ENCODE assay signal across 12 cellular contexts in genomic region chr22:29043906-29044575, GRCh38. TPM values are rescaled to one million over a fixed set of nuclear protein-coding genes. Genes with fewer than 3 reads are reported as not detected.
DNase-seq lines count a peak whose midpoint lies in the region; ATAC-seq and TF ChIP-seq lines count a peak whose summit lies in the region.
"Had no signal": no experiment of that assay in that cellular context is flagged by ENCODE, and none has a peak within 500 bp of the region (broad histone marks: within the 10 kb centered on the region; RNA-seq: fewer than 3 reads in every experiment).

No MANE protein-coding gene starts in this region.

- no peak overlapping the region for H3K4me3 Mint-ChIP-seq in neural progenitor cell
- no peak overlapping the region for H3K4me3 Mint-ChIP-seq in stimulated activated naive B cell treated with anti-CD40 and anti-IgM and Interleukin-4, amounts not matched to agents 10 μg/mL and 1 μg/mL and 100 μg/mL, for 72 hours
- no peak overlapping the region for H3K4me3 Mint-ChIP-seq in activated CD4-positive, alpha-beta memory T cell treated with anti-CD3 and anti-CD28 coated beads for 36 hours
- H3K4me3 Mint-ChIP-seq in stimulated activated effector memory CD8-positive, alpha-beta T cell treated with anti-CD3 and anti-CD28 coated beads, Interleukin-12 subunit alpha, Interleukin-12 subunit beta, amount 100 ng/mL, for 72 hours, result no peak overlapping the region
- H3K4me3 Mint-ChIP-seq: activated T-helper 1 cell treated with anti-CD3 and anti-CD28 coated beads, Interleukin-12 subunit alpha, Interleukin-12 subunit beta, Interleukin-2, Interleukin-4 antibody, amounts not matched to agents 30 ng/mL and 10 ng/mL and 1 ng/mL, durations not matched to agents 14 hours and 24 hours and 36 hours had no signal

- intact Hi-C loops in activated CD4-positive, alpha-beta memory T cell treated with anti-CD3 and anti-CD28 coated beads for 36 hours (cut with micrococcal nuclease), result no loop called here

- peak overlapping the region; percentile 57 for H3K27ac Mint-ChIP-seq in neural progenitor cell
- H3K27ac Mint-ChIP-seq in stimulated activated naive B cell treated with anti-CD40 and anti-IgM and Interleukin-4, amounts not matched to agents 10 μg/mL and 1 μg/mL and 100 μg/mL, for 72 hours, result no peak overlapping the region
- H3K27ac Mint-ChIP-seq in activated CD4-positive, alpha-beta memory T cell treated with anti-CD3 and anti-CD28 coated beads for 36 hours, result no peak overlapping the region
- no peak overlapping the region for H3K27ac Mint-ChIP-seq in stimulated activated effector memory CD8-positive, alpha-beta T cell treated with anti-CD3 and anti-CD28 coated beads, Interleukin-12 subunit alpha, Interleukin-12 subunit beta, amount 100 ng/mL, for 72 hours
- H3K27ac Mint-ChIP-seq: activated T-helper 1 cell treated with anti-CD3 and anti-CD28 coated beads, Interleukin-12 subunit alpha, Interleukin-12 subunit beta, Interleukin-2, Interleukin-4 antibody, amounts not matched to agents 30 ng/mL and 10 ng/mL and 1 ng/mL, durations not matched to agents 14 hours and 24 hours and 36 hours had no signal

- H3K4me1 ChIP-seq in SJSA1 (replicated peaks) (peaks cover 41% of the 10 kb centered on the region), esophagus (ENCODE audit: control insufficient read depth in 2 of 2, insufficient read depth in 2 of 2, low read length in 1 of 2) (peaks cover 0 to 3% of the 10 kb centered on the region in 2 donors), neural progenitor cell (no peaks in the 10 kb centered on the region)
- H3K4me1 ChIP-seq: BE2C had no signal

- peaks cover 7% of the 10 kb centered on the region for H3K79me2 ChIP-seq in neural progenitor cell (ENCODE audit: low read depth)

- peaks cover 37% of the 10 kb centered on the region for H3K36me3 Mint-ChIP-seq in neural progenitor cell
- peaks cover 3 to 5% of the 10 kb centered on the region in 2 donors for H3K36me3 Mint-ChIP-seq in stimulated activated naive B cell treated with anti-CD40 and anti-IgM and Interleukin-4, amounts not matched to agents 10 μg/mL and 1 μg/mL and 100 μg/mL, for 72 hours
- H3K36me3 Mint-ChIP-seq in activated CD4-positive, alpha-beta memory T cell treated with anti-CD3 and anti-CD28 coated beads for 36 hours, result no peaks in the 10 kb centered on the region
- no peaks in the 10 kb centered on the region for H3K36me3 Mint-ChIP-seq in stimulated activated effector memory CD8-positive, alpha-beta T cell treated with anti-CD3 and anti-CD28 coated beads, Interleukin-12 subunit alpha, Interleukin-12 subunit beta, amount 100 ng/mL, for 72 hours

- no peak for TF ChIP-seq CTCF in neural progenitor cell (IDR thresholded peaks at IDR 0.05)

- peaks cover 24% of the 10 kb centered on the region for H3K4me1 Mint-ChIP-seq in neural progenitor cell
- H3K4me1 Mint-ChIP-seq in stimulated activated naive B cell treated with anti-CD40 and anti-IgM and Interleukin-4, amounts not matched to agents 10 μg/mL and 1 μg/mL and 100 μg/mL, for 72 hours, result no peaks in the 10 kb centered on the region
- no peaks in the 10 kb centered on the region for H3K4me1 Mint-ChIP-seq in activated CD4-positive, alpha-beta memory T cell treated with anti-CD3 and anti-CD28 coated beads for 36 hours (ENCODE audit: low read depth)
- H3K4me1 Mint-ChIP-seq in stimulated activated effector memory CD8-positive, alpha-beta T cell treated with anti-CD3 and anti-CD28 coated beads, Interleukin-12 subunit alpha, Interleukin-12 subunit beta, amount 100 ng/mL, for 72 hours, result no peaks in the 10 kb centered on the region

- DNase-seq in AG08396 (ENCODE audit: low spot score) (peak; percentile 59), SJSA1 (ENCODE audit: low read depth in 1 of 2, low spot score in 2 of 2) (peak in 1 of 2 experiments; percentile 78), neural progenitor cell (ENCODE audit: low spot score) (no peak)
- DNase-seq in activated CD4-positive, alpha-beta T cell treated with anti-CD3 and anti-CD28 coated beads for 1 hour, result no peak
- no peak for DNase-seq in stimulated activated naive B cell treated with anti-CD40 and anti-IgM and Interleukin-4, amounts not matched to agents 10 μg/mL and 1 μg/mL and 100 μg/mL, for 72 hours
- no peak for DNase-seq in activated CD4-positive, alpha-beta memory T cell treated with anti-CD3 and anti-CD28 coated beads for 36 hours
- no peak for DNase-seq in stimulated activated effector memory CD8-positive, alpha-beta T cell treated with anti-CD3 and anti-CD28 coated beads, Interleukin-12 subunit alpha, Interleukin-12 subunit beta, amount 100 ng/mL, for 72 hours (ENCODE audit: low spot score in 2 of 2)
- DNase-seq: BE2C, NCI-H774 had no signal

- ATAC-seq in stimulated activated naive B cell treated with anti-CD40 and anti-IgM and Interleukin-4, amounts not matched to agents 10 μg/mL and 1 μg/mL and 100 μg/mL, for 72 hours (replicated peaks), result no peak
- no peak for ATAC-seq in stimulated activated effector memory CD8-positive, alpha-beta T cell treated with anti-CD3 and anti-CD28 coated beads, Interleukin-12 subunit alpha, Interleukin-12 subunit beta, amount 100 ng/mL, for 72 hours

- no peak overlapping the region for H3K9ac ChIP-seq in neural progenitor cell

- no peak overlapping the region for H2AFZ ChIP-seq in neural progenitor cell (replicated peaks)

- no peak overlapping the region for H3K4me2 ChIP-seq in neural progenitor cell

- H3K4me3 ChIP-seq in SJSA1 (no peak overlapping the region), esophagus (ENCODE audit: low read depth in 1 of 2, low read length in 2 of 2) (no peak overlapping the region), neural progenitor cell (no peak overlapping the region)

- H3K36me3 ChIP-seq in SJSA1 (peaks cover 33% of the 10 kb centered on the region), esophagus (ENCODE audit: control insufficient read depth in 2 of 2, insufficient read depth in 2 of 2, low read length in 1 of 2) (peaks cover 0 to 18% of the 10 kb centered on the region in 2 donors), neural progenitor cell (no peaks in the 10 kb centered on the region)

- WGBS in esophagus, 2 donors, result 57 to 65% methylated on average over 7 of the region's 7 CpGs

- POLR2A ChIA-PET in activated CD4-positive, alpha-beta memory T cell treated with anti-CD3 and anti-CD28 coated beads for 36 hours (lab: Charles Lee), result no interaction called here

- H3F3A ChIP-seq in neural progenitor cell (ENCODE audit: low read depth), result no peaks in the 10 kb centered on the region

- peaks cover 2% of the 10 kb centered on the region for H3K27me3 Mint-ChIP-seq in neural progenitor cell (ENCODE audit: insufficient read depth, low read depth)
- peaks cover 6 to 16% of the 10 kb centered on the region in 2 donors for H3K27me3 Mint-ChIP-seq in stimulated activated naive B cell treated with anti-CD40 and anti-IgM and Interleukin-4, amounts not matched to agents 10 μg/mL and 1 μg/mL and 100 μg/mL, for 72 hours
- H3K27me3 Mint-ChIP-seq in activated CD4-positive, alpha-beta memory T cell treated with anti-CD3 and anti-CD28 coated beads for 36 hours, result peaks cover 1% of the 10 kb centered on the region

- H3K9me3 ChIP-seq in SJSA1 (replicated peaks), result no peaks in the 10 kb centered on the region
- H3K9me3 ChIP-seq in esophagus (ENCODE audit: control insufficient read depth in 2 of 2, insufficient read depth in 1 of 2, low read depth in 1 of 2, low read length in 1 of 2), result no peaks in the 10 kb centered on the region
- H3K9me3 ChIP-seq in neural progenitor cell (ENCODE audit: low read depth), result no peaks in the 10 kb centered on the region
- H3K9me3 ChIP-seq: BE2C had no signal

- H3K9me3 Mint-ChIP-seq in neural progenitor cell, result no peaks in the 10 kb centered on the region
- no peaks in the 10 kb centered on the region for H3K9me3 Mint-ChIP-seq in stimulated activated naive B cell treated with anti-CD40 and anti-IgM and Interleukin-4, amounts not matched to agents 10 μg/mL and 1 μg/mL and 100 μg/mL, for 72 hours
- H3K9me3 Mint-ChIP-seq in activated CD4-positive, alpha-beta memory T cell treated with anti-CD3 and anti-CD28 coated beads for 36 hours, result no peaks in the 10 kb centered on the region
- no peaks in the 10 kb centered on the region for H3K9me3 Mint-ChIP-seq in stimulated activated effector memory CD8-positive, alpha-beta T cell treated with anti-CD3 and anti-CD28 coated beads, Interleukin-12 subunit alpha, Interleukin-12 subunit beta, amount 100 ng/mL, for 72 hours
- H3K9me3 Mint-ChIP-seq: activated T-helper 1 cell treated with anti-CD3 and anti-CD28 coated beads, Interleukin-12 subunit alpha, Interleukin-12 subunit beta, Interleukin-2, Interleukin-4 antibody, amounts not matched to agents 30 ng/mL and 10 ng/mL and 1 ng/mL, durations not matched to agents 14 hours and 24 hours and 36 hours had no signal

- H3K27me3 ChIP-seq in SJSA1 (replicated peaks) (no peaks in the 10 kb centered on the region), esophagus (ENCODE audit: control insufficient read depth in 1 of 2, insufficient read depth in 2 of 2, low read length in 2 of 2) (no peaks in the 10 kb centered on the region), neural progenitor cell (no peaks in the 10 kb centered on the region)
- H3K27me3 ChIP-seq: BE2C had no signal

- CTCF ChIA-PET in activated CD4-positive, alpha-beta memory T cell treated with anti-CD3 and anti-CD28 coated beads for 36 hours (lab: Charles Lee), result interaction anchor here (0.9 to 10.6 kb wide), 2 partner anchors 188 to 215 kb away, joined by 3 to 173 read pairs; no protein-coding TSS in a partner anchor

- peak overlapping the region; percentile 64 for H3K27ac ChIP-seq in SJSA1
- H3K27ac ChIP-seq in esophagus (ENCODE audit: low read depth in 2 of 2, low read length in 1 of 2), result peak overlapping the region; percentile 26 to 68
- H3K27ac ChIP-seq in neural progenitor cell, result no peak overlapping the region

- H4K20me1 ChIP-seq in neural progenitor cell (ENCODE audit: low read depth), result peaks cover 5% of the 10 kb centered on the region

RNA-seq across cellular contexts. Expression of gene C22orf31, which starts 17.6 kb away (rescaled TPM):
- not detected in 2 replicates for total RNA-seq in SJSA1 (2014; rRNA removed; shearing (Covaris generic))
- polyA plus RNA-seq in esophagus, result under 1 TPM; 0.13 to 0.26 TPM
- total RNA-seq in neural progenitor cell (ENCODE audit: low replicate concordance), result not detected in 2 replicates
- not detected for total RNA-seq in activated CD4-positive, alpha-beta memory T cell treated with anti-CD3 and anti-CD28 coated beads for 36 hours
- total RNA-seq: activated T-helper 1 cell treated with anti-CD3 and anti-CD28 coated beads, Interleukin-12 subunit alpha, Interleukin-12 subunit beta, Interleukin-2, Interleukin-4 antibody, amounts not matched to agents 30 ng/mL and 10 ng/mL and 1 ng/mL, durations not matched to agents 14 hours and 24 hours and 36 hours; sciatic nerve had no signal

RNA-seq across cellular contexts. Expression of gene KREMEN1, which starts 28.8 kb away (rescaled TPM):
- total RNA-seq in SJSA1 (2014; rRNA removed; shearing (Covaris generic)), result 5.9 and 10.1 TPM in 2 replicates
- polyA plus RNA-seq in esophagus, result 10 to 100 TPM; 29.1 to 31.4 TPM
- 1.4 and 1.9 TPM in 2 replicates for total RNA-seq in neural progenitor cell (ENCODE audit: low replicate concordance)
- total RNA-seq in activated CD4-positive, alpha-beta memory T cell treated with anti-CD3 and anti-CD28 coated beads for 36 hours, result under 1 TPM; 0.17 to 0.31 TPM
